In the genomic region with DNA sequence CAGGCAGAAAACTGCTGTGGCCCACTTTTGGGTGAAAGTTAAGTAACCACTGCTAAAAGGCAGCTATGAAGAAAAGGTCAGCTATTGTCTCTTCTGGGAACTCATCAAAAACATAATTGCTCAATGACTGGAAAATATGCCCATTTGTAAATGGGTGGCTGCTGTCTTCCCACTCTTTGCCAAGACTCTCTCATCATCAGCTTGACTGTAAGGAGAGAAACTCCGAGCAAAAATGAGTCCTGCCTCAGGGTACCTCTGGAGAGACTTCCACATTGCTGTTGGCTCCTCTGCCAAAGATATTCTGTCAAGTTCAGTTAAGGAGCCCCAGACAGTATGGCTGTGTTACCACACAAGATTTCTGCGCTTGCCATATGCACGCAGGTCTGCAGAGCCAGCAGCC, we compare ENCODE assay signal across 18 cellular contexts.
DNase-seq lines count a peak whose midpoint lies in the region; ATAC-seq lines count a peak whose summit lies in the region.
"Had no signal": no experiment of that assay in that cellular context is flagged by ENCODE, and none has a peak within 500 bp of the region (broad histone marks: within the 10 kb centered on the region; RNA-seq: fewer than 3 reads in every experiment).

No MANE protein-coding gene starts in this region.

- no peak for ATAC-seq in HG03025 (IDR thresholded peaks at IDR 0.05; ENCODE audit: low FRiP score, unreplicated experiment)
- ATAC-seq in GM21515 (IDR thresholded peaks at IDR 0.05; ENCODE audit: unreplicated experiment), result no peak
- ATAC-seq: Panc1 had no signal

- no peaks in the 10 kb centered on the region for H3K4me1 ChIP-seq in effector memory CD4-positive, alpha-beta T cell (ENCODE audit: control insufficient read depth, insufficient read depth, low read length, poor library complexity, severe bottlenecking)

- no peak overlapping the region for H3K4me3 ChIP-seq in effector memory CD4-positive, alpha-beta T cell (ENCODE audit: insufficient read depth, low read depth, low read length, poor library complexity, severe bottlenecking)

- DNase-seq in NCI-H146 (lab: John Stamatoyannopoulos, UW) (peak; percentile 59), NCI-H146 treated with DMSO at 0.1 percent for 48 hours (lab: John Stamatoyannopoulos, UW; ENCODE audit: unreplicated experiment) (no peak), NCI-H1694 (lab: John Stamatoyannopoulos, UW) (peak; percentile 51), fibroblast of gingiva (ENCODE audit: low read depth) (peak; percentile 92), NCI-H345 treated with DMSO at 0.1 percent for 48 hours (lab: John Stamatoyannopoulos, UW; ENCODE audit: unreplicated experiment) (no peak)
- DNase-seq in effector memory CD4-positive, alpha-beta T cell, result no peak
- DNase-seq: ACHN, MV-4-11, NCI-H2029 treated with DMSO at 0.1 percent for 48 hours, NCI-H2171, NCI-H345, NCI-H82, SIG-M5, SK-N-SH had no signal

- no peaks in the 10 kb centered on the region for H3K36me3 ChIP-seq in effector memory CD4-positive, alpha-beta T cell (ENCODE audit: control insufficient read depth, insufficient read depth, low read length)

- H3K27me3 ChIP-seq in effector memory CD4-positive, alpha-beta T cell (replicated peaks; ENCODE audit: control insufficient read depth, insufficient read depth, low read length, poor library complexity, severe bottlenecking), result no peaks in the 10 kb centered on the region

- no peaks in the 10 kb centered on the region for H3K9me3 ChIP-seq in effector memory CD4-positive, alpha-beta T cell (ENCODE audit: control insufficient read depth, low read length)
- H3K9me3 ChIP-seq: SK-N-SH had no signal

- no peak overlapping the region for H3K27ac ChIP-seq in effector memory CD4-positive, alpha-beta T cell (ENCODE audit: insufficient read depth, low read length, poor library complexity, severe bottlenecking)
- H3K27ac ChIP-seq: 22Rv1 had no signal

Comparison
In these comparisons a context has a peak if more than half of its experiments do, and no peak if none do; other contexts are left out.
1. DNase-seq: peak in NCI-H146 (single experiment), NCI-H1694 (single experiment) and fibroblast of gingiva (single experiment); none in NCI-H146 treated with DMSO at 0.1 percent for 48 hours (single experiment), NCI-H345 treated with DMSO at 0.1 percent for 48 hours (single experiment) and effector memory CD4-positive, alpha-beta T cell (0 of 3).